Comparison of ENCODE assay signal across 23 cellular contexts in the genomic region with DNA sequence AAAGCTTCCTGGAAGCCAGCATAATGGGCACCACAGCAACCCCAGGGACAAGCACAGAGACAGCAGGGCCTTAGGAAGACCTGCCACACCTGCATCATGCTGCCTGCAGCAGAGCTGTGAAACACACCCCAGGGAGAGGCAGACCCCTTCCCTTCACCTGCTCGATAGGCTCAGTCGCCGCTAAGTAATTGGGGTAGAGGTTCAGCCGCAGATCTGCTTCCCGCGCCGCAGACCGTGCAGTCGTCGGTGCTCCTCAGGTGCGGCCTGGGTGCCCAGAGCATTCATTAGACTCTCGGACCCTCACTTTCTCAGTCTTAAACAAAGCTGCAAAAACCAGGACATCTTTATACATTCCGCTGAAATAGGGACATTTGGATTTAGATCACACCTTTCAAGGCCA. TPM values are rescaled to one million over a fixed set of nuclear protein-coding genes. Genes with fewer than 3 reads are reported as not detected.
A peak's percentile ranks its signal among the peaks of the same experiment; 100 is the strongest.
DNase-seq lines count a peak whose midpoint lies in the region; ATAC-seq, FAIRE-seq and TF ChIP-seq lines count a peak whose summit lies in the region.
"Had no signal": no experiment of that assay in that cellular context is flagged by ENCODE, and none has a peak within 500 bp of the region (broad histone marks: within the 10 kb centered on the region; RNA-seq: fewer than 3 reads in every experiment).

No MANE protein-coding gene starts in this region.

- no peaks in the 10 kb centered on the region for H3K79me1 ChIP-seq in H1 (ENCODE audit: low read depth, low read length)

- no peaks in the 10 kb centered on the region for H3K27me3 ChIP-seq in CD4-positive, CD25-positive, alpha-beta regulatory T cell (ENCODE audit: control insufficient read depth, insufficient read depth, low read length)
- H3K27me3 ChIP-seq in H1 (replicated peaks in 1 of 4; ENCODE audit: control insufficient read depth in 3 of 4, extremely low read depth in 1 of 4, insufficient read depth in 3 of 4, low read length in 3 of 4) (peaks cover 0 to 13% (median 8%) of the 10 kb centered on the region in 4 experiments; a peak in 5 of 7 replicates), neural cell (ENCODE audit: insufficient read depth, low read depth, low read length) (no peaks in the 10 kb centered on the region), transverse colon (no peaks in the 10 kb centered on the region)
- H3K27me3 ChIP-seq: BE2C had no signal

- TF ChIP-seq RAD21 in H1 (IDR thresholded peaks at IDR 0.05 in 1 of 2, conservative IDR thresholded peaks at IDR 0.05 in 1 of 2; ENCODE audit: low read depth in 2 of 2, low read length in 2 of 2), result no peak
- no peak for TF ChIP-seq RAD21 in neural cell (conservative IDR thresholded peaks at IDR 0.05)

- H3K4me2 ChIP-seq in H1 (ENCODE audit: insufficient read depth in 1 of 2, low read depth in 2 of 2, low read length in 2 of 2), result no peak overlapping the region
- no peak overlapping the region for H3K4me2 ChIP-seq in neural cell (ENCODE audit: low read length)
- H3K4me2 ChIP-seq: A549; BLaER1 treated with 17β-estradiol and CSF1 and Interleukin-3, amounts not matched to agents 10 nM and 100 nM had no signal

- intact Hi-C loops in transverse colon (cut with DNase I; ENCODE audit: low total_unique reads), result no loop called here

- H2BK20ac ChIP-seq in H1 (ENCODE audit: low read length), result no peak overlapping the region

- TF ChIP-seq POLR2A in H1 (IDR thresholded peaks at IDR 0.05; ENCODE audit: control extremely low read depth in 1 of 2, low read depth in 2 of 2, low read length in 2 of 2) (no peak), transverse colon (IDR thresholded peaks at IDR 0.05) (no peak)

- no peak overlapping the region for H3K18ac ChIP-seq in H1 (ENCODE audit: extremely low read depth, low read length)

- H3K23ac ChIP-seq in H1 (ENCODE audit: insufficient read length), result no peak overlapping the region

- no peak for FAIRE-seq in H1 (lab: Jason Lieb, UNC)
- FAIRE-seq: A549, GM12891 had no signal

- H3K79me2 ChIP-seq in H1 (ENCODE audit: control insufficient read depth in 1 of 2, insufficient read depth in 2 of 2, low read length in 2 of 2), result no peaks in the 10 kb centered on the region
- H3K79me2 ChIP-seq in neural cell (replicated peaks; ENCODE audit: insufficient read depth, low read length), result peaks cover 7% of the 10 kb centered on the region

- H3K4ac ChIP-seq in H1 (replicated peaks; ENCODE audit: insufficient read length, low read depth, low read length), result no peak overlapping the region

- no peak overlapping the region for H4K91ac ChIP-seq in H1 (replicated peaks; ENCODE audit: insufficient read length, low read length)

- no peak overlapping the region for H4K5ac ChIP-seq in H1 (ENCODE audit: insufficient read length, low read depth, low read length)

- peaks cover 28% of the 10 kb centered on the region for H3K36me3 ChIP-seq in CD4-positive, CD25-positive, alpha-beta regulatory T cell (ENCODE audit: control insufficient read depth, insufficient read depth, low read length)
- no peaks in the 10 kb centered on the region for H3K36me3 ChIP-seq in H1 (ENCODE audit: control insufficient read depth in 2 of 4, insufficient read depth in 4 of 4, low read length in 3 of 4)
- no peaks in the 10 kb centered on the region for H3K36me3 ChIP-seq in neural cell (ENCODE audit: insufficient read depth, low read length)
- H3K36me3 ChIP-seq in transverse colon, result peaks cover 0 to 7% (median 0%) of the 10 kb centered on the region in 4 donors
- H3K36me3 ChIP-seq: BE2C had no signal

- TF ChIP-seq EP300 in H1 (IDR thresholded peaks at IDR 0.05; ENCODE audit: borderline replicate concordance in 1 of 2, low read depth in 2 of 2, low read length in 2 of 2), result no peak
- TF ChIP-seq EP300 in neural cell (conservative IDR thresholded peaks at IDR 0.05; ENCODE audit: poor library complexity, severe bottlenecking), result no peak
- TF ChIP-seq EP300 in transverse colon (IDR thresholded peaks at IDR 0.05; ENCODE audit: low read depth), result no peak

- H3K36me3 Mint-ChIP-seq in CD4-positive, CD25-positive, alpha-beta regulatory T cell, result peaks cover 38% of the 10 kb centered on the region

- H3K9me2 ChIP-seq in neural cell (ENCODE audit: insufficient read depth, low read length), result no peaks in the 10 kb centered on the region

- no peak overlapping the region for H2AFZ ChIP-seq in H1 (ENCODE audit: low read length)
- H2AFZ ChIP-seq in neural cell (ENCODE audit: low read depth, low read length), result no peak overlapping the region

- no peaks in the 10 kb centered on the region for H4K20me1 ChIP-seq in H1 (replicated peaks in 1 of 2; ENCODE audit: control insufficient read depth in 1 of 2, insufficient read depth in 2 of 2, low read length in 2 of 2)
- H4K20me1 ChIP-seq in neural cell (ENCODE audit: insufficient read depth), result no peaks in the 10 kb centered on the region

- H3K27me3 Mint-ChIP-seq in CD4-positive, CD25-positive, alpha-beta regulatory T cell, result no peaks in the 10 kb centered on the region
- H3K27me3 Mint-ChIP-seq: CD4-positive, alpha-beta memory T cell had no signal

- H3K4me3 Mint-ChIP-seq in CD4-positive, CD25-positive, alpha-beta regulatory T cell, result peak overlapping the region in 3 of 4 donors; percentile 21 to 90 (median 79)
- H3K4me3 Mint-ChIP-seq: CD14-positive monocyte, H9 had no signal

- TF ChIP-seq CTCF in H1 (IDR thresholded peaks at IDR 0.05; ENCODE audit: control extremely low read depth in 1 of 3, insufficient read depth in 1 of 3, low read depth in 1 of 3, low read length in 3 of 3), result no peak
- no peak for TF ChIP-seq CTCF in neural cell (IDR thresholded peaks at IDR 0.05; ENCODE audit: poor library complexity, severe bottlenecking)
- no peak for TF ChIP-seq CTCF in transverse colon (IDR thresholded peaks at IDR 0.05)

- H3K9me3 Mint-ChIP-seq in CD4-positive, CD25-positive, alpha-beta regulatory T cell, result no peaks in the 10 kb centered on the region
- H3K9me3 Mint-ChIP-seq: H9 had no signal

- no peak for ATAC-seq in CD4-positive, CD25-positive, alpha-beta regulatory T cell (ENCODE audit: low read depth in 2 of 2)
- no peak for ATAC-seq in HG02870 (IDR thresholded peaks at IDR 0.05; ENCODE audit: unreplicated experiment)
- ATAC-seq: A549, HCT116 had no signal

- H3K27ac ChIP-seq in CD4-positive, CD25-positive, alpha-beta regulatory T cell (ENCODE audit: insufficient read depth, low read length, poor library complexity, severe bottlenecking), result no peak overlapping the region
- H3K27ac ChIP-seq in H1 (ENCODE audit: low read depth, low read length) (no peak overlapping the region), neural cell (ENCODE audit: low read length) (no peak overlapping the region), transverse colon (peak overlapping the region; percentile 83 to 92 (median 88))
- H3K27ac ChIP-seq: A549; BLaER1 treated with 17β-estradiol and CSF1 and Interleukin-3, amounts not matched to agents 10 nM and 100 nM had no signal

- no peak overlapping the region for H2BK5ac ChIP-seq in H1 (ENCODE audit: low read depth, low read length)

- H3K27ac Mint-ChIP-seq in CD4-positive, CD25-positive, alpha-beta regulatory T cell, result peak overlapping the region in 2 of 3 donors; percentile 14 to 23
- H3K27ac Mint-ChIP-seq: H9 had no signal

- no peak overlapping the region for H3K4me3 ChIP-seq in CD4-positive, CD25-positive, alpha-beta regulatory T cell (ENCODE audit: low read depth, low read length)
- H3K4me3 ChIP-seq in H1 (ENCODE audit: extremely low read depth in 1 of 4, insufficient read depth in 2 of 4, low read depth in 3 of 4, low read length in 4 of 4) (no peak overlapping the region), neural cell (ENCODE audit: low read length) (peak overlapping the region; percentile 79), transverse colon (no peak overlapping the region)
- H3K4me3 ChIP-seq: A549; BLaER1 treated with 17β-estradiol and CSF1 and Interleukin-3, amounts not matched to agents 10 nM and 100 nM had no signal

- peaks cover 23% of the 10 kb centered on the region for H3K4me1 ChIP-seq in CD4-positive, CD25-positive, alpha-beta regulatory T cell (ENCODE audit: control insufficient read depth, insufficient read depth, low read length, poor library complexity, severe bottlenecking)
- H3K4me1 ChIP-seq in H1 (replicated peaks in 1 of 4; ENCODE audit: control insufficient read depth in 3 of 4, insufficient read depth in 4 of 4, low read length in 3 of 4), result peaks cover 0 to 2% (median under 1%) of the 10 kb centered on the region in 4 experiments; a peak in 4 of 7 replicates
- peaks cover 4 to 36% (median 29%) of the 10 kb centered on the region in 4 donors for H3K4me1 ChIP-seq in transverse colon
- H3K4me1 ChIP-seq: BE2C had no signal

- in situ Hi-C loops in transverse colon (cut with MboI; ENCODE audit: low pct_ligation_motif_present in 1 of 4, low pct_unique_long_range_greater_than_20kb in 1 of 4, low sequenced_read_pairs in 3 of 4), result no loop called here

- POLR2A ChIA-PET in H1 (lab: Charles Lee; ENCODE audit: partially characterized antibody), result no interaction called here

- WGBS in H1 (ENCODE audit: extremely low coverage in 1 of 2, insufficient coverage in 1 of 2, insufficient read length in 1 of 2, insufficient replicate concordance in 2 of 2, low coverage in 1 of 2, low lambda C conversion rate in 2 of 2, missing lambda C conversion rate in 1 of 2), 2 experiments, result 96% methylated on average over 5 of the region's 13 CpGs; no CpG with 5 or more reads in 1 of the 2 experiments
- WGBS in transverse colon (ENCODE audit: low coverage in 1 of 2), 2 donors, result 97 to 100% methylated on average over 7 to 13 of the region's 13 CpGs

- H2BK12ac ChIP-seq in H1 (ENCODE audit: low read depth, low read length), result no peak overlapping the region

- H4K8ac ChIP-seq in H1 (ENCODE audit: extremely low read depth, insufficient read depth, low read length), result no peak overlapping the region

- peaks cover 16 to 56% (median 33%) of the 10 kb centered on the region in 4 donors for H3K4me1 Mint-ChIP-seq in CD4-positive, CD25-positive, alpha-beta regulatory T cell

- H3K9ac ChIP-seq in H1 (replicated peaks in 1 of 4; ENCODE audit: extremely low read depth in 1 of 4, low read depth in 3 of 4, low read length in 3 of 4), result no peak overlapping the region
- H3K9ac ChIP-seq in neural cell (ENCODE audit: low read length), result no peak overlapping the region
- H3K9ac ChIP-seq: BLaER1 treated with 17β-estradiol and CSF1 and Interleukin-3, amounts not matched to agents 10 nM and 100 nM had no signal

- peak overlapping the region; percentile 65; the same call in 1 of the 2 replicates for H2BK15ac ChIP-seq in H1 (ENCODE audit: low read length)

- no peak overlapping the region for H2BK120ac ChIP-seq in H1 (replicated peaks; ENCODE audit: low read depth, low read length)

- CTCF ChIA-PET in H1 (lab: Charles Lee; ENCODE audit: partially characterized antibody), result interaction anchor here (0.8 to 2.3 kb wide), 3 partner anchors 30 to 91 kb away, joined by 3 to 9 read pairs (median 4); no protein-coding TSS in a partner anchor

- no peak overlapping the region for H3K14ac ChIP-seq in H1 (ENCODE audit: insufficient read length)

- DNase-seq in CD4-positive, CD25-positive, alpha-beta regulatory T cell, result no peak
- DNase-seq in H1 (ENCODE audit: low read depth in 1 of 2, low spot score in 2 of 2), result no peak
- no peak for DNase-seq in transverse colon
- DNase-seq in amygdala (lab: John Stamatoyannopoulos, UW), result no peak
- DNase-seq in NCI-H748 (lab: John Stamatoyannopoulos, UW; ENCODE audit: unreplicated experiment), result no peak
- DNase-seq: 8988T; ACHN; AML-193; BE2C; Calu3; CD4-positive, alpha-beta memory T cell; COR-L47; DMS53; DMS79 treated with DMSO at 0.1 percent for 48 hours; GF-D8; H9 had no signal

- H3K23me2 ChIP-seq in H1 (ENCODE audit: low read depth, low read length), result peaks cover 16% of the 10 kb centered on the region; the same call in 1 of the 2 replicates

- no peak overlapping the region for H3K56ac ChIP-seq in H1 (replicated peaks; ENCODE audit: insufficient read length, low read depth, low read length)

- no peak overlapping the region; the same call in 1 of the 2 replicates for H2AK5ac ChIP-seq in H1 (ENCODE audit: low read depth, low read length)

- H3F3A ChIP-seq in neural cell (ENCODE audit: insufficient read depth, low read length, poor library complexity, severe bottlenecking), result no peaks in the 10 kb centered on the region

- H3K9me3 ChIP-seq in CD4-positive, CD25-positive, alpha-beta regulatory T cell (ENCODE audit: control insufficient read depth in 2 of 2, low read length in 2 of 2), result no peaks in the 10 kb centered on the region
- H3K9me3 ChIP-seq in H1 (ENCODE audit: insufficient read depth in 2 of 2, low read depth in 1 of 2, low read length in 1 of 2) (no peaks in the 10 kb centered on the region), neural cell (ENCODE audit: low read length) (no peaks in the 10 kb centered on the region), transverse colon (no peaks in the 10 kb centered on the region)
- H3K9me3 ChIP-seq: A549; BE2C; BLaER1 treated with 17β-estradiol and CSF1 and Interleukin-3, amounts not matched to agents 10 nM and 100 nM had no signal

RNA-seq across cellular contexts. Expression of a gene that starts 2.9 kb away (rescaled TPM):
- 15.5 TPM for total RNA-seq in CD4-positive, CD25-positive, alpha-beta regulatory T cell
- polyA plus RNA-seq in CD4-positive, CD25-positive, alpha-beta regulatory T cell, result 10 to 100 TPM; 11.4 to 20.2 (median 12.8) TPM
- 2.6 and 3.6 TPM in 2 replicates for total RNA-seq in H1 (2021; fragmentation: NEBNext Ultra II Directional; extraction: Animal tissue kit (Norgen Biotek cat#: 25700))
- polyA plus RNA-seq in H1 (2011; rRNA removed), result 7.3 and 8.3 TPM in 2 replicates
- polyA plus RNA-seq in H1 (2011; cell fraction: cytosol; rRNA removed), result 5.8 TPM
- polyA plus RNA-seq in H1 (2011; cell fraction: nucleus; rRNA removed), result 6.1 TPM
- polyA plus RNA-seq in H1 (2012, experiment 1 of 2), result 2.7 to 3.6 TPM (median 3.3 TPM) in 4 replicates
- 2.1 TPM for polyA plus RNA-seq in H1 (2012, experiment 2 of 2)
- 1.9 TPM for polyA plus RNA-seq in H1 (2013, experiment 1 of 2)
- 1.8 TPM for polyA plus RNA-seq in H1 (2013, experiment 2 of 2)
- 11.0 and 13.8 TPM in 2 replicates for polyA minus RNA-seq in H1 (2011; rRNA and poly(A)+ RNA removed)
- 5.0 TPM for polyA minus RNA-seq in H1 (2011; cell fraction: cytosol; rRNA and poly(A)+ RNA removed)
- 4.8 TPM for polyA minus RNA-seq in H1 (2011; cell fraction: nucleus; rRNA and poly(A)+ RNA removed)
- 18.6 and 22.2 TPM in 2 replicates for polyA plus RNA-seq in neural cell
- 38.2 and 41.7 TPM in 2 replicates for polyA minus RNA-seq in neural cell
- total RNA-seq in transverse colon, result 10 to 100 TPM; 13.7 to 38.2 (median 29.8) TPM

RNA-seq across cellular contexts. Expression of a gene that starts 29.2 kb away (rescaled TPM):
- total RNA-seq in CD4-positive, CD25-positive, alpha-beta regulatory T cell, result 14.5 TPM
- polyA plus RNA-seq in CD4-positive, CD25-positive, alpha-beta regulatory T cell, result 1 to 10 TPM; 1.9 to 7.0 (median 4.1) TPM
- total RNA-seq in H1 (2021; fragmentation: NEBNext Ultra II Directional; extraction: Animal tissue kit (Norgen Biotek cat#: 25700)), result 5.1 TPM in 2 replicates
- polyA plus RNA-seq in H1 (2011; rRNA removed) (5.6 and 7.8 TPM in 2 replicates), neural cell (5.5 and 7.6 TPM in 2 replicates)
- polyA plus RNA-seq in H1 (2011; cell fraction: cytosol; rRNA removed), result 4.9 TPM
- polyA plus RNA-seq in H1 (2011; cell fraction: nucleus; rRNA removed), result 5.3 TPM
- 3.1 to 5.1 TPM (median 3.9 TPM) in 4 replicates for polyA plus RNA-seq in H1 (2012, experiment 1 of 2)
- polyA plus RNA-seq in H1 (2012, experiment 2 of 2), result 5.2 TPM
- polyA plus RNA-seq in H1 (2013, experiment 1 of 2), result 6.0 TPM
- 6.0 TPM for polyA plus RNA-seq in H1 (2013, experiment 2 of 2)
- 2.8 and 3.0 TPM in 2 replicates for polyA minus RNA-seq in H1 (2011; rRNA and poly(A)+ RNA removed)
- polyA minus RNA-seq in H1 (2011; cell fraction: cytosol; rRNA and poly(A)+ RNA removed), result 4.3 TPM
- 5.8 TPM for polyA minus RNA-seq in H1 (2011; cell fraction: nucleus; rRNA and poly(A)+ RNA removed)
- polyA minus RNA-seq in neural cell, result 6.1 and 7.5 TPM in 2 replicates
- total RNA-seq in transverse colon, result 10 to 100 TPM in 3 of 4 donors, 1 to 10 TPM in 1; 6.4 to 21.3 (median 15.7) TPM

RNA-seq across cellular contexts. Expression of a gene that starts 29.9 kb away (rescaled TPM):
- 9.9 TPM for total RNA-seq in CD4-positive, CD25-positive, alpha-beta regulatory T cell
- polyA plus RNA-seq in CD4-positive, CD25-positive, alpha-beta regulatory T cell, result 1 to 10 TPM in 2 of 4 donors, under 1 TPM in 2; 0.86 to 1.9 (median 1.3) TPM
- 3.4 and 3.7 TPM in 2 replicates for total RNA-seq in H1 (2021; fragmentation: NEBNext Ultra II Directional; extraction: Animal tissue kit (Norgen Biotek cat#: 25700))
- polyA plus RNA-seq in H1 (2011; rRNA removed) (3.4 and 4.5 TPM in 2 replicates), neural cell (8.7 and 10.2 TPM in 2 replicates)
- 2.9 TPM for polyA plus RNA-seq in H1 (2011; cell fraction: cytosol; rRNA removed)
- polyA plus RNA-seq in H1 (2011; cell fraction: nucleus; rRNA removed), result 4.9 TPM
- 4.0 to 5.0 TPM (median 4.2 TPM) in 4 replicates for polyA plus RNA-seq in H1 (2012, experiment 1 of 2)
- 2.5 TPM for polyA plus RNA-seq in H1 (2012, experiment 2 of 2)
- polyA plus RNA-seq in H1 (2013, experiment 1 of 2), result 3.6 TPM
- 3.8 TPM for polyA plus RNA-seq in H1 (2013, experiment 2 of 2)
- polyA minus RNA-seq in H1 (2011; rRNA and poly(A)+ RNA removed), result 5.3 and 5.8 TPM in 2 replicates
- 8.0 TPM for polyA minus RNA-seq in H1 (2011; cell fraction: cytosol; rRNA and poly(A)+ RNA removed)
- 8.9 TPM for polyA minus RNA-seq in H1 (2011; cell fraction: nucleus; rRNA and poly(A)+ RNA removed)
- polyA minus RNA-seq in neural cell, result 15.8 and 24.4 TPM in 2 replicates
- 1 to 10 TPM in 3 of 4 donors, under 1 TPM in 1; 0.60 to 7.5 (median 4.3) TPM for total RNA-seq in transverse colon

RNA-seq across cellular contexts. Expression of a gene that starts 57.8 kb away (rescaled TPM):
- total RNA-seq in CD4-positive, CD25-positive, alpha-beta regulatory T cell, result 0.30 TPM
- polyA plus RNA-seq in CD4-positive, CD25-positive, alpha-beta regulatory T cell, result 1 to 10 TPM in 2 of 4 donors, under 1 TPM in 2; 0.23 to 1.7 (median 0.99) TPM
- 30.0 and 36.2 TPM in 2 replicates for total RNA-seq in H1 (2021; fragmentation: NEBNext Ultra II Directional; extraction: Animal tissue kit (Norgen Biotek cat#: 25700))
- polyA plus RNA-seq in H1 (2011; rRNA removed), result 87.8 and 91.7 TPM in 2 replicates
- 59.1 TPM for polyA plus RNA-seq in H1 (2011; cell fraction: cytosol; rRNA removed)
- polyA plus RNA-seq in H1 (2011; cell fraction: nucleus; rRNA removed), result 77.5 TPM
- polyA plus RNA-seq in H1 (2012, experiment 1 of 2), result 38.9 to 58.8 TPM (median 53.7 TPM) in 4 replicates
- 67.8 TPM for polyA plus RNA-seq in H1 (2012, experiment 2 of 2)
- polyA plus RNA-seq in H1 (2013, experiment 1 of 2), result 56.8 TPM
- 56.9 TPM for polyA plus RNA-seq in H1 (2013, experiment 2 of 2)
- 73.8 and 106 TPM in 2 replicates for polyA minus RNA-seq in H1 (2011; rRNA and poly(A)+ RNA removed)
- 33.8 TPM for polyA minus RNA-seq in H1 (2011; cell fraction: cytosol; rRNA and poly(A)+ RNA removed)
- polyA minus RNA-seq in H1 (2011; cell fraction: nucleus; rRNA and poly(A)+ RNA removed), result 46.5 TPM
- polyA plus RNA-seq in neural cell, result 13.0 and 17.5 TPM in 2 replicates
- 13.6 and 13.8 TPM in 2 replicates for polyA minus RNA-seq in neural cell
- 10 to 100 TPM; 16.5 to 63.8 (median 28.4) TPM for total RNA-seq in transverse colon

Comparison
In these comparisons a context has a peak if more than half of its experiments do, and no peak if none do; other contexts are left out.
1. H3K27ac ChIP-seq: peak in transverse colon (4 of 4); none in CD4-positive, CD25-positive, alpha-beta regulatory T cell (single experiment), H1 (single experiment) and neural cell (single experiment).